8 cellular contexts compared by ENCODE assay signal in the genomic region with DNA sequence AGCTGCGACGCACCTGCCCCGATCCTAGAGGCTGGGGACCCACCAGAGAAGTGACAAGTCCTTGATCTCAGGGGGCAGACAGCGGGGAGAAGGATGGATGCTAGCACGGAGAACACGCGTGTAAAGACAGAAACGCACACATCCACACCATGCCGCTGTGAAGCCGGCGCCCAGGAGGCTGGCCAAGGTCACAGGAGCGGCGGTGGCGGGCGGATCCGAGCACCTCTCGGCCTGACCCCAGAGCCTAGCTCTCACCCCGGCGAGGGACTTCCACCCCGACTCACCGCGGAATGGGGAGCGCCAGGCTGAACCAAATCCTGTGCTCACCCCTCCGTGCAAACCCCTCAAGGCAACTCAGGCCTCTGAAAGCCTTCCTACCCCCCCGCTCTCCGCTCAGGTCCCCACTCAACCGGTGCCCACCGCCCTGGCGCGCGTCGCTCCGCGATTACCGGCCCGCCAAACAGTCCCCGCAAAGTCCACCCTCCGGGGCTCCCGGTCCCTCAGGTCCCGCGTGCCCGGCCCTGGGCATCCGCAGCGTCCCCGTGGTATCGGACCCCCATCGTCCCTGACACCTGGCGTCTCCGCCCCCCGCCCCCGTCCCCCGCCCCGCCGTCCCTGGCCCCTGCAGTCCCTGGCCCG. TPM values are rescaled to one million over a fixed set of nuclear protein-coding genes. Genes with fewer than 3 reads are reported as not detected.
DNase-seq lines count a peak whose midpoint lies in the region; ATAC-seq and TF ChIP-seq lines count a peak whose summit lies in the region.

No MANE protein-coding gene starts in this region.

- POLR2A ChIA-PET in CD4-positive, alpha-beta T cell (lab: Charles Lee), result interaction anchor here (0.7 kb wide), 1 partner anchor 9 kb away, joined by 5 read pairs; no protein-coding TSS in a partner anchor
- POLR2A ChIA-PET in activated B cell treated with CpG ODN at 0.5 μM for 24 hours (lab: Charles Lee), result no interaction called here

- peak; percentile 21 for ATAC-seq in CD4-positive, alpha-beta T cell (ENCODE audit: poor library complexity)
- ATAC-seq in activated B cell treated with CpG ODN at 0.5 μM for 24 hours (ENCODE audit: low read depth) (peak; percentile 19), gastroesophageal sphincter (peak; percentile 29)

- CTCF ChIA-PET in CD4-positive, alpha-beta T cell (lab: Charles Lee), result interaction anchor here (1.0 kb wide), 1 partner anchor 47 kb away, joined by 4 read pairs; no protein-coding TSS in a partner anchor
- CTCF ChIA-PET in activated B cell treated with CpG ODN at 0.5 μM for 24 hours (lab: Charles Lee), result no interaction called here

- no peaks in the 10 kb centered on the region for H3K36me3 Mint-ChIP-seq in CD4-positive, alpha-beta T cell (ENCODE audit: low read depth)
- H3K36me3 Mint-ChIP-seq in activated B cell treated with CpG ODN at 0.5 μM for 24 hours (ENCODE audit: low read depth), result peaks cover 2% of the 10 kb centered on the region

- H3K9ac ChIP-seq in parathyroid adenoma, result no peak overlapping the region

- H3K4me1 ChIP-seq in gastroesophageal sphincter (peaks cover 3 to 60% (median 14%) of the 10 kb centered on the region in 3 donors), parathyroid adenoma (peaks cover 22% of the 10 kb centered on the region)

- TF ChIP-seq CTCF in CD4-positive, alpha-beta T cell (IDR thresholded peaks at IDR 0.05), result no peak
- TF ChIP-seq CTCF in activated B cell treated with CpG ODN at 0.5 μM for 24 hours (IDR thresholded peaks at IDR 0.05) (no peak), gastroesophageal sphincter (IDR thresholded peaks at IDR 0.05) (no peak), parathyroid adenoma (IDR thresholded peaks at IDR 0.05) (no peak)

- peak overlapping the region; percentile 19 for H3K27ac Mint-ChIP-seq in CD4-positive, alpha-beta T cell
- no peak overlapping the region for H3K27ac Mint-ChIP-seq in activated B cell treated with CpG ODN at 0.5 μM for 24 hours

- H3K4me3 Mint-ChIP-seq in CD4-positive, alpha-beta T cell, result peak overlapping the region; percentile 93
- peak overlapping the region; percentile 84 for H3K4me3 Mint-ChIP-seq in activated B cell treated with CpG ODN at 0.5 μM for 24 hours

- H3K36me3 ChIP-seq in gastroesophageal sphincter, result no peaks in the 10 kb centered on the region
- no peaks in the 10 kb centered on the region for H3K36me3 ChIP-seq in parathyroid adenoma (ENCODE audit: control insufficient read depth, insufficient read depth, low read length)

- H3K4me2 ChIP-seq in parathyroid adenoma (ENCODE audit: low read length), result peak overlapping the region; percentile 53

- peaks cover 14% of the 10 kb centered on the region for H3K79me2 ChIP-seq in parathyroid adenoma

- no peaks in the 10 kb centered on the region for H3K9me3 ChIP-seq in CD4-positive, alpha-beta T cell (ENCODE audit: control insufficient read depth, low read length)
- H3K9me3 ChIP-seq in gastroesophageal sphincter (no peaks in the 10 kb centered on the region), parathyroid adenoma (ENCODE audit: control insufficient read depth, low read length) (no peaks in the 10 kb centered on the region)

- intact Hi-C loops in CD4-positive, alpha-beta T cell (cut with DNase I, micrococcal nuclease), result loop anchor here in 1 of 2 experiments (5.0 kb wide), 1 partner anchor 35 kb away; no protein-coding TSS in a partner anchor
- intact Hi-C loops in activated B cell treated with CpG ODN at 0.5 μM for 24 hours (cut with micrococcal nuclease), result no loop called here

- peaks cover 20% of the 10 kb centered on the region for H3K27me3 Mint-ChIP-seq in CD4-positive, alpha-beta T cell
- peaks cover 28% of the 10 kb centered on the region for H3K27me3 Mint-ChIP-seq in activated B cell treated with CpG ODN at 0.5 μM for 24 hours

- TF ChIP-seq POLR2A in gastroesophageal sphincter (IDR thresholded peaks at IDR 0.05), result no peak

- no peak for DNase-seq in CD4-positive, alpha-beta T cell
- DNase-seq in activated B cell treated with CpG ODN at 0.5 μM for 24 hours (no peak), dermis blood vessel endothelial cell (no peak), NCI-H82 treated with DMSO at 0.1 percent for 48 hours (lab: John Stamatoyannopoulos, UW; ENCODE audit: unreplicated experiment) (no peak), Ammon's horn (ENCODE audit: low spot score) (no peak), HCEC 1CT (no peak)

- peaks cover 39% of the 10 kb centered on the region for H3K4me1 Mint-ChIP-seq in CD4-positive, alpha-beta T cell (ENCODE audit: low read depth)
- H3K4me1 Mint-ChIP-seq in activated B cell treated with CpG ODN at 0.5 μM for 24 hours, result peaks cover 24% of the 10 kb centered on the region

- H3K9me3 Mint-ChIP-seq in CD4-positive, alpha-beta T cell, result no peaks in the 10 kb centered on the region
- no peaks in the 10 kb centered on the region for H3K9me3 Mint-ChIP-seq in activated B cell treated with CpG ODN at 0.5 μM for 24 hours

- peak overlapping the region; percentile 89 for H2AFZ ChIP-seq in parathyroid adenoma

- WGBS in gastroesophageal sphincter (ENCODE audit: low coverage in 1 of 2), 2 donors, result 34% methylated on average over 21 of the region's 55 CpGs; no CpG with 5 or more reads in 1 of the 2 donors

- H3K4me3 ChIP-seq in gastroesophageal sphincter (peak overlapping the region; percentile 70 to 71), parathyroid adenoma (ENCODE audit: low read depth, low read length) (peak overlapping the region; percentile 35)

- no peak for TF ChIP-seq EP300 in gastroesophageal sphincter (IDR thresholded peaks at IDR 0.05)

- H3K27ac ChIP-seq in CD4-positive, alpha-beta T cell (ENCODE audit: low read depth, low read length), result no peak overlapping the region
- H3K27ac ChIP-seq in gastroesophageal sphincter (peak overlapping the region; percentile 84 to 94 (median 91)), parathyroid adenoma (peak overlapping the region; percentile 58)

- peaks cover 7% of the 10 kb centered on the region for H3K27me3 ChIP-seq in CD4-positive, alpha-beta T cell (ENCODE audit: control insufficient read depth, insufficient read depth, low read length)
- H3K27me3 ChIP-seq in gastroesophageal sphincter, result no peaks in the 10 kb centered on the region
- H3K27me3 ChIP-seq in parathyroid adenoma (ENCODE audit: control insufficient read depth, insufficient read depth, low read length), result no peaks in the 10 kb centered on the region

RNA-seq across cellular contexts. Expression of a gene that starts 0.5 kb away (rescaled TPM):
- total RNA-seq in CD4-positive, alpha-beta T cell, result 100 to 1,000 TPM; 157 to 161 TPM
- total RNA-seq in activated B cell treated with CpG ODN at 0.5 μM for 24 hours, result 114 and 134 TPM in 2 replicates
- 100 to 1,000 TPM; 164 to 225 (median 179) TPM for total RNA-seq in gastroesophageal sphincter
- total RNA-seq in dermis blood vessel endothelial cell, result 198 and 305 TPM in 2 replicates

RNA-seq across cellular contexts. Expression of a gene that starts 36.4 kb away (rescaled TPM):
- not detected for total RNA-seq in CD4-positive, alpha-beta T cell
- not detected in 2 replicates for total RNA-seq in activated B cell treated with CpG ODN at 0.5 μM for 24 hours
- 1 to 10 TPM in 3 of 4 donors, under 1 TPM in 1; 0.81 to 6.7 (median 3.2) TPM for total RNA-seq in gastroesophageal sphincter
- 4.9 and 14.1 TPM in 2 replicates for total RNA-seq in dermis blood vessel endothelial cell
